19 cellular contexts compared by ENCODE assay signal in the genomic region with DNA sequence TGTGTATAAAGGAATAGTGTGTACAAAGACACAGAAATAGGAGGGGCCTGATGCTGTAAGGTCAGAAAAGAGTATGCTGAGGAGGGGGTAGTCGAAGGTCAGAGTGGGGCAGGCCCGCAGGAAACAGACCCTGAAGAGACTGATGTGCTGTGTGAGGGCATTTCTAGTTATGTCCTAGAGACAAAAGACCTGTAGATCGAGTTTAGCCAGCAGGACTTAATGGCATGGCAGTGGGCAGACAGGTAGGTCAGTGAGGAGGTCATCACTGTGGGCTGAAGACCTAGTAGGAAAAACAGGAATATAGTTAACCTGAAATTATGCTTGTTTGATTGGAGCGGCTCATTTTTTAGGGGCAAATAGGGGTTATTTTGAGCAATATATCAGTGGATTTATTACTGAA. TPM values are rescaled to one million over a fixed set of nuclear protein-coding genes. Genes with fewer than 3 reads are reported as not detected.
DNase-seq lines count a peak whose midpoint lies in the region; ATAC-seq and TF ChIP-seq lines count a peak whose summit lies in the region.
"Had no signal": no experiment of that assay in that cellular context is flagged by ENCODE, and none has a peak within 500 bp of the region (broad histone marks: within the 10 kb centered on the region; RNA-seq: fewer than 3 reads in every experiment).

No MANE protein-coding gene starts in this region.

- H3K27ac Mint-ChIP-seq in Caco-2 (ENCODE audit: unreplicated experiment): peak overlapping the region; percentile 30
- H3K27ac Mint-ChIP-seq: activated CD4-positive, alpha-beta T cell treated with anti-CD3 and anti-CD28 coated beads, Interleukin-2, amount 10 ng/mL, durations not matched to agents 7 days and 5 days had no signal

- H3K9me3 ChIP-seq in Caco-2 (no peaks in the 10 kb centered on the region), adipocyte (ENCODE audit: control insufficient read depth, low read length) (no peaks in the 10 kb centered on the region), hepatocyte (ENCODE audit: low read depth) (no peaks in the 10 kb centered on the region), psoas muscle (no peaks in the 10 kb centered on the region), MM.1S (replicated peaks; ENCODE audit: insufficient read depth, low read length) (no peaks in the 10 kb centered on the region)
- H3K9me3 ChIP-seq: tibial artery had no signal

- no peaks in the 10 kb centered on the region for H3K9me2 ChIP-seq in hepatocyte (replicated peaks; ENCODE audit: insufficient read depth)
- no peaks in the 10 kb centered on the region for H3K9me2 ChIP-seq in MM.1S (replicated peaks; ENCODE audit: insufficient read depth, low read length)

- H3K4me3 ChIP-seq in Caco-2 (ENCODE audit: low read depth, low read length) (no peak overlapping the region), adipocyte (ENCODE audit: low read length) (peak overlapping the region; percentile 38), hepatocyte (no peak overlapping the region), psoas muscle (no peak overlapping the region), MM.1S (ENCODE audit: low read length) (no peak overlapping the region)
- H3K4me3 ChIP-seq: tibial artery had no signal

- intact Hi-C loops in Caco-2 (cut with micrococcal nuclease; ENCODE audit: unreplicated experiment) (no loop called here), psoas muscle (cut with DNase I) (no loop called here)

- WGBS in hepatocyte (ENCODE audit: low lambda C conversion rate, missing lambda C conversion rate): 78% methylated on average over 4 of the region's 4 CpGs
- 76 to 79% (median 79%) methylated on average over 4 of the region's 4 CpGs for WGBS in psoas muscle, 3 donors

- H2AFZ ChIP-seq in hepatocyte (no peak overlapping the region), MM.1S (ENCODE audit: low read length) (no peak overlapping the region)

- CTCF ChIA-PET in Caco-2 (lab: Charles Lee): interaction anchor here (2.4 kb wide), 1 partner anchor 34 kb away, joined by 7 read pairs; no protein-coding TSS in a partner anchor

- peaks cover 17% of the 10 kb centered on the region for H3K4me1 ChIP-seq in Caco-2
- H3K4me1 ChIP-seq in adipocyte (ENCODE audit: control insufficient read depth, insufficient read depth, low read length): peaks cover 40% of the 10 kb centered on the region
- peaks cover 5% of the 10 kb centered on the region for H3K4me1 ChIP-seq in hepatocyte (ENCODE audit: insufficient read depth)
- H3K4me1 ChIP-seq in psoas muscle: peaks cover 41% of the 10 kb centered on the region
- no peaks in the 10 kb centered on the region for H3K4me1 ChIP-seq in MM.1S (ENCODE audit: low read length)

- H3K36me3 Mint-ChIP-seq in Caco-2 (ENCODE audit: insufficient read depth, unreplicated experiment): peaks cover 31% of the 10 kb centered on the region

- H3K9me3 Mint-ChIP-seq in Caco-2 (ENCODE audit: unreplicated experiment): no peaks in the 10 kb centered on the region
- H3K9me3 Mint-ChIP-seq: activated CD4-positive, alpha-beta T cell treated with anti-CD3 and anti-CD28 coated beads, Interleukin-2, amount 10 ng/mL, durations not matched to agents 7 days and 5 days; immature natural killer cell had no signal

- H3K27me3 ChIP-seq in Caco-2 (replicated peaks; ENCODE audit: control insufficient read depth, insufficient read depth, low read length) (no peaks in the 10 kb centered on the region), adipocyte (replicated peaks; ENCODE audit: control insufficient read depth, insufficient read depth, low read length) (no peaks in the 10 kb centered on the region), hepatocyte (no peaks in the 10 kb centered on the region), psoas muscle (ENCODE audit: insufficient read depth in 3 of 3, low read length in 2 of 3) (no peaks in the 10 kb centered on the region), MM.1S (replicated peaks; ENCODE audit: insufficient read depth, low read length) (no peaks in the 10 kb centered on the region)
- H3K27me3 ChIP-seq: tibial artery had no signal

- POLR2A ChIA-PET in Caco-2 (lab: Charles Lee): interaction anchor here (0.7 kb wide), 1 partner anchor 13 kb away, joined by 3 read pairs; no protein-coding TSS in a partner anchor

- H3K36me3 ChIP-seq in Caco-2 (ENCODE audit: control insufficient read depth, insufficient read depth, low read length) (no peaks in the 10 kb centered on the region), adipocyte (ENCODE audit: control insufficient read depth, insufficient read depth, low read length, severe bottlenecking) (peaks cover 16% of the 10 kb centered on the region), hepatocyte (replicated peaks; ENCODE audit: insufficient read depth, low read depth) (no peaks in the 10 kb centered on the region), psoas muscle (ENCODE audit: insufficient read depth in 1 of 2, low read depth in 1 of 2) (peaks cover 0 to 25% of the 10 kb centered on the region in 2 donors), MM.1S (replicated peaks; ENCODE audit: insufficient read depth, low read length) (no peaks in the 10 kb centered on the region)

- peaks cover 65% of the 10 kb centered on the region for H3K79me2 ChIP-seq in hepatocyte
- H3K79me2 ChIP-seq in MM.1S (ENCODE audit: low read length): 0 out of 2 replicates have a peak, but pooled peaks cover 7% of the 10 kb centered on the region

- no peak overlapping the region for H3K4me3 Mint-ChIP-seq in Caco-2 (ENCODE audit: unreplicated experiment)
- H3K4me3 Mint-ChIP-seq: activated CD4-positive, alpha-beta T cell treated with anti-CD3 and anti-CD28 coated beads, Interleukin-2, amount 10 ng/mL, durations not matched to agents 7 days and 5 days; immature natural killer cell had no signal

- H3K4me2 ChIP-seq in hepatocyte: peak overlapping the region; percentile 24
- no peak overlapping the region for H3K4me2 ChIP-seq in MM.1S (ENCODE audit: low read depth, low read length)

- H3K27ac ChIP-seq in hepatocyte (peak overlapping the region; percentile 33), psoas muscle (peak overlapping the region; percentile 82), MM.1S (ENCODE audit: low read length) (no peak overlapping the region)
- H3K27ac ChIP-seq: RWPE1 had no signal

- H3K27me3 Mint-ChIP-seq in Caco-2 (ENCODE audit: insufficient read depth, unreplicated experiment): no peaks in the 10 kb centered on the region
- H3K27me3 Mint-ChIP-seq: activated CD4-positive, alpha-beta T cell treated with anti-CD3 and anti-CD28 coated beads, Interleukin-2, amount 10 ng/mL, durations not matched to agents 7 days and 5 days had no signal

- peaks cover 16% of the 10 kb centered on the region for H3K4me1 Mint-ChIP-seq in Caco-2 (ENCODE audit: low read depth, unreplicated experiment)

- no peak for ATAC-seq in psoas muscle

- BruUV-seq in Caco-2 (replicated peaks; lab: Mats Ljungman, UMichigan): no TSS peak

- DNase-seq in Caco-2: peak in 1 of 2 experiments; percentile 20
- DNase-seq in adipocyte (ENCODE audit: low read depth): no peak
- no peak for DNase-seq in hepatocyte (ENCODE audit: low spot score)
- DNase-seq in psoas muscle: no peak
- no peak for DNase-seq in MM.1S
- no peak for DNase-seq in activated CD4-positive, alpha-beta T cell treated with anti-CD3 and anti-CD28 coated beads, Interleukin-2, amount 50 U/mL, for 4 hours
- DNase-seq in HK-2 (ENCODE audit: unreplicated experiment): no peak
- DNase-seq in hepatic stellate cell (ENCODE audit: low spot score): no peak
- DNase-seq: activated CD4-positive, alpha-beta T cell treated with anti-CD3 and anti-CD28 coated beads, Interleukin-2, amount 10 ng/mL, durations not matched to agents 7 days and 5 days; activated CD8-positive, alpha-beta memory T cell treated with anti-CD3 and anti-CD28 coated beads, Interleukin-2, amount 50 U/mL, for 48 hours; activated gamma-delta T cell; effector memory CD4-positive, alpha-beta T cell; immature natural killer cell; NCI-H1436; NCI-H526; posterior cingulate gyrus; T-helper 1 cell; tibial artery had no signal

- TF ChIP-seq CTCF in Caco-2 (IDR thresholded peaks at IDR 0.05; ENCODE audit: insufficient read depth in 1 of 2, low read depth in 1 of 2, low read length in 1 of 2, severe bottlenecking in 1 of 2, unreplicated experiment in 1 of 2): no peak
- no peak for TF ChIP-seq CTCF in hepatocyte (IDR thresholded peaks at IDR 0.05; ENCODE audit: poor library complexity)
- no peak for TF ChIP-seq CTCF in psoas muscle (IDR thresholded peaks at IDR 0.05)
- TF ChIP-seq CTCF in MM.1S (IDR thresholded peaks at IDR 0.05; ENCODE audit: low read length): no peak

- H4K20me1 ChIP-seq in hepatocyte (ENCODE audit: insufficient read depth, poor library complexity, severe bottlenecking) (peaks cover 36% of the 10 kb centered on the region), MM.1S (ENCODE audit: insufficient read depth, low read length) (no peaks in the 10 kb centered on the region)

- H3F3A ChIP-seq in MM.1S (ENCODE audit: insufficient read depth, low read length): no peaks in the 10 kb centered on the region

- H3K9ac ChIP-seq in adipocyte (ENCODE audit: low read length): peak overlapping the region; percentile 81
- H3K9ac ChIP-seq in MM.1S (ENCODE audit: low read length): no peak overlapping the region

RNA-seq across cellular contexts. Expression of gene KIAA0232, which starts 57.1 kb away (rescaled TPM):
- total RNA-seq in Caco-2 (2022): 19.7 and 20.3 TPM in 2 replicates
- total RNA-seq in hepatocyte: 34.3 and 38.4 TPM in 2 replicates
- 11.3 TPM in 2 replicates for polyA plus RNA-seq in hepatocyte
- 10 to 100 TPM; 50.9 to 79.8 (median 56.8) TPM for total RNA-seq in psoas muscle
- 10 to 100 TPM in 2 of 3 donors, 1 to 10 TPM in 1; 8.7 to 53.3 (median 20.8) TPM for polyA plus RNA-seq in psoas muscle
